In the genomic region with DNA sequence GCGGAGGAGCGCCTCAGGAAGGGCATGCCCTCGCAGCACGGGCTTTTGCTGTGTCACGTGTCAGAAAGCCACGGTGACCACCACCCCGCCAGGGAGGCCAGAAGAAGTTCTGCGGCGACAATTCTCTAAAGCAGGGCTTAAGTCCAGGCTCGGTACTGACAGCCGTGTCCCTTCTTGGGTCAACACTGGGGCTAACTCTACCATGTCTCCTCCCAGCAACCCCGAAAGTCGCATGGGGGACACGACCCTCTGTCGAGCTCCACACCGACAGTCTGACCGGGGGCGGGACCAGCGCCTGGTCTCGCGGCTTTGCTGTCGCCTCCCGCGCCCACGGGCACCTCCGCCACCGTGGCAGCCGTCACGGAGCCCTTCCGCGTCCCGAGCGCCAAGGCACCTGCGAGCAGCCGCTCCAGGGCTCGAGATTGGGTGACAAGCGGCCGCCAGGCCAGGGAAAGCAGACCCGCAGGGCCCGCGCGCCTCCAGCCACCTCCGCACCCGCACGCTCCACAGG, we compare ENCODE assay signal across 1 cellular context.
TF ChIP-seq lines count a peak whose summit lies in the region.

No MANE protein-coding gene starts in this region.

TF ChIP-seq in HepG2, 621 proteins besides CTCF, POLR2A, EP300 and RAD21 (continued from another document and continues in another):
- TF ChIP-seq, protein P1, sequence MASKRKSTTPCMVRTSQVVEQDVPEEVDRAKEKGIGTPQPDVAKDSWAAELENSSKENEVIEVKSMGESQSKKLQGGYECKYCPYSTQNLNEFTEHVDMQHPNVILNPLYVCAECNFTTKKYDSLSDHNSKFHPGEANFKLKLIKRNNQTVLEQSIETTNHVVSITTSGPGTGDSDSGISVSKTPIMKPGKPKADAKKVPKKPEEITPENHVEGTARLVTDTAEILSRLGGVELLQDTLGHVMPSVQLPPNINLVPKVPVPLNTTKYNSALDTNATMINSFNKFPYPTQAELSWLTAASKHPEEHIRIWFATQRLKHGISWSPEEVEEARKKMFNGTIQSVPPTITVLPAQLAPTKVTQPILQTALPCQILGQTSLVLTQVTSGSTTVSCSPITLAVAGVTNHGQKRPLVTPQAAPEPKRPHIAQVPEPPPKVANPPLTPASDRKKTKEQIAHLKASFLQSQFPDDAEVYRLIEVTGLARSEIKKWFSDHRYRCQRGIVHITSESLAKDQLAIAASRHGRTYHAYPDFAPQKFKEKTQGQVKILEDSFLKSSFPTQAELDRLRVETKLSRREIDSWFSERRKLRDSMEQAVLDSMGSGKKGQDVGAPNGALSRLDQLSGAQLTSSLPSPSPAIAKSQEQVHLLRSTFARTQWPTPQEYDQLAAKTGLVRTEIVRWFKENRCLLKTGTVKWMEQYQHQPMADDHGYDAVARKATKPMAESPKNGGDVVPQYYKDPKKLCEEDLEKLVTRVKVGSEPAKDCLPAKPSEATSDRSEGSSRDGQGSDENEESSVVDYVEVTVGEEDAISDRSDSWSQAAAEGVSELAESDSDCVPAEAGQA (IDR thresholded peaks at IDR 0.05; ENCODE audit: low read depth): no peak
- TF ChIP-seq, protein P1 (CRISPR knock-in tag; IDR thresholded peaks at IDR 0.05; ENCODE audit: borderline replicate concordance): no peak
- peak; percentile 97 for TF ChIP-seq NRL (CRISPR knock-in tag; IDR thresholded peaks at IDR 0.05; ENCODE audit: borderline replicate concordance)
- no peak for TF ChIP-seq ZNF549 (CRISPR knock-in tag; IDR thresholded peaks at IDR 0.05)
- TF ChIP-seq ZNF891 (CRISPR knock-in tag; IDR thresholded peaks at IDR 0.05): peak; percentile 96
- no peak; the same call in 1 of the 2 replicates for TF ChIP-seq ZNF605 (CRISPR knock-in tag; IDR thresholded peaks at IDR 0.05)
- no peak for TF ChIP-seq FOXJ3 (CRISPR knock-in tag; IDR thresholded peaks at IDR 0.05; ENCODE audit: borderline replicate concordance)
- TF ChIP-seq, protein P2, sequence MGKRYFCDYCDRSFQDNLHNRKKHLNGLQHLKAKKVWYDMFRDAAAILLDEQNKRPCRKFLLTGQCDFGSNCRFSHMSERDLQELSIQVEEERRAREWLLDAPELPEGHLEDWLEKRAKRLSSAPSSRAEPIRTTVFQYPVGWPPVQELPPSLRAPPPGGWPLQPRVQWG (CRISPR knock-in tag; IDR thresholded peaks at IDR 0.05; ENCODE audit: borderline replicate concordance, low read depth): no peak
- TF ChIP-seq STAT5B (CRISPR knock-in tag; IDR thresholded peaks at IDR 0.05): no peak
- TF ChIP-seq, protein P3, sequence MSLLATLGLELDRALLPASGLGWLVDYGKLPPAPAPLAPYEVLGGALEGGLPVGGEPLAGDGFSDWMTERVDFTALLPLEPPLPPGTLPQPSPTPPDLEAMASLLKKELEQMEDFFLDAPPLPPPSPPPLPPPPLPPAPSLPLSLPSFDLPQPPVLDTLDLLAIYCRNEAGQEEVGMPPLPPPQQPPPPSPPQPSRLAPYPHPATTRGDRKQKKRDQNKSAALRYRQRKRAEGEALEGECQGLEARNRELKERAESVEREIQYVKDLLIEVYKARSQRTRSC (CRISPR knock-in tag; IDR thresholded peaks at IDR 0.05; ENCODE audit: low read depth): peak; percentile 79; the same call in 1 of the 2 replicates
- TF ChIP-seq MEF2D (CRISPR knock-in tag; IDR thresholded peaks at IDR 0.05): peak; percentile 48; the same call in 1 of the 2 replicates
- TF ChIP-seq ETV5 (CRISPR knock-in tag; IDR thresholded peaks at IDR 0.05; ENCODE audit: borderline replicate concordance): no peak; the same call in 1 of the 2 replicates
- no peak for TF ChIP-seq ZNF746 (CRISPR knock-in tag; IDR thresholded peaks at IDR 0.05)
- TF ChIP-seq, protein P4, sequence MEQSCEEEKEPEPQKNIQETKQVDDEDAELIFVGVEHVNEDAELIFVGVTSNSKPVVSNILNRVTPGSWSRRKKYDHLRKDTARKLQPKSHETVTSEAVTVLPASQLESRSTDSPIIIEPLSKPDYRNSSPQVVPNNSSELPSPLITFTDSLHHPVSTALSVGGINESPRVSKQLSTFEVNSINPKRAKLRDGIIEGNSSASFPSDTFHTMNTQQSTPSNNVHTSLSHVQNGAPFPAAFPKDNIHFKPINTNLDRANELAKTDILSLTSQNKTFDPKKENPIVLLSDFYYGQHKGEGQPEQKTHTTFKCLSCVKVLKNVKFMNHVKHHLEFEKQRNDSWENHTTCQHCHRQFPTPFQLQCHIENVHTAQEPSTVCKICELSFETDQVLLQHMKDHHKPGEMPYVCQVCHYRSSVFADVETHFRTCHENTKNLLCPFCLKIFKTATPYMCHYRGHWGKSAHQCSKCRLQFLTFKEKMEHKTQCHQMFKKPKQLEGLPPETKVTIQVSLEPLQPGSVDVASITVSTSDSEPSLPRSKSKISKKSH (CRISPR knock-in tag; IDR thresholded peaks at IDR 0.05; ENCODE audit: borderline replicate concordance): peak; percentile 94
- TF ChIP-seq, protein P5, sequence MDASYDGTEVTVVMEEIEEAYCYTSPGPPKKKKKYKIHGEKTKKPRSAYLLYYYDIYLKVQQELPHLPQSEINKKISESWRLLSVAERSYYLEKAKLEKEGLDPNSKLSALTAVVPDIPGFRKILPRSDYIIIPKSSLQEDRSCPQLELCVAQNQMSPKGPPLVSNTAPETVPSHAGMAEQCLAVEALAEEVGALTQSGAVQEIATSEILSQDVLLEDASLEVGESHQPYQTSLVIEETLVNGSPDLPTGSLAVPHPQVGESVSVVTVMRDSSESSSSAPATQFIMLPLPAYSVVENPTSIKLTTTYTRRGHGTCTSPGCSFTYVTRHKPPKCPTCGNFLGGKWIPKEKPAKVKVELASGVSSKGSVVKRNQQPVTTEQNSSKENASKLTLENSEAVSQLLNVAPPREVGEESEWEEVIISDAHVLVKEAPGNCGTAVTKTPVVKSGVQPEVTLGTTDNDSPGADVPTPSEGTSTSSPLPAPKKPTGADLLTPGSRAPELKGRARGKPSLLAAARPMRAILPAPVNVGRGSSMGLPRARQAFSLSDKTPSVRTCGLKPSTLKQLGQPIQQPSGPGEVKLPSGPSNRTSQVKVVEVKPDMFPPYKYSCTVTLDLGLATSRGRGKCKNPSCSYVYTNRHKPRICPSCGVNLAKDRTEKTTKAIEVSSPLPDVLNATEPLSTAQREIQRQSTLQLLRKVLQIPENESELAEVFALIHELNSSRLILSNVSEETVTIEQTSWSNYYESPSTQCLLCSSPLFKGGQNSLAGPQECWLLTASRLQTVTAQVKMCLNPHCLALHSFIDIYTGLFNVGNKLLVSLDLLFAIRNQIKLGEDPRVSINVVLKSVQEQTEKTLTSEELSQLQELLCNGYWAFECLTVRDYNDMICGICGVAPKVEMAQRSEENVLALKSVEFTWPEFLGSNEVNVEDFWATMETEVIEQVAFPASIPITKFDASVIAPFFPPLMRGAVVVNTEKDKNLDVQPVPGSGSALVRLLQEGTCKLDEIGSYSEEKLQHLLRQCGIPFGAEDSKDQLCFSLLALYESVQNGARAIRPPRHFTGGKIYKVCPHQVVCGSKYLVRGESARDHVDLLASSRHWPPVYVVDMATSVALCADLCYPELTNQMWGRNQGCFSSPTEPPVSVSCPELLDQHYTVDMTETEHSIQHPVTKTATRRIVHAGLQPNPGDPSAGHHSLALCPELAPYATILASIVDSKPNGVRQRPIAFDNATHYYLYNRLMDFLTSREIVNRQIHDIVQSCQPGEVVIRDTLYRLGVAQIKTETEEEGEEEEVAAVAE (CRISPR knock-in tag; IDR thresholded peaks at IDR 0.05; ENCODE audit: borderline replicate concordance): 0 out of 2 replicates have a peak, but pooled peaks have one; percentile 10
- TF ChIP-seq PHF20 (CRISPR knock-in tag; IDR thresholded peaks at IDR 0.05): no peak
- TF ChIP-seq, protein P6, sequence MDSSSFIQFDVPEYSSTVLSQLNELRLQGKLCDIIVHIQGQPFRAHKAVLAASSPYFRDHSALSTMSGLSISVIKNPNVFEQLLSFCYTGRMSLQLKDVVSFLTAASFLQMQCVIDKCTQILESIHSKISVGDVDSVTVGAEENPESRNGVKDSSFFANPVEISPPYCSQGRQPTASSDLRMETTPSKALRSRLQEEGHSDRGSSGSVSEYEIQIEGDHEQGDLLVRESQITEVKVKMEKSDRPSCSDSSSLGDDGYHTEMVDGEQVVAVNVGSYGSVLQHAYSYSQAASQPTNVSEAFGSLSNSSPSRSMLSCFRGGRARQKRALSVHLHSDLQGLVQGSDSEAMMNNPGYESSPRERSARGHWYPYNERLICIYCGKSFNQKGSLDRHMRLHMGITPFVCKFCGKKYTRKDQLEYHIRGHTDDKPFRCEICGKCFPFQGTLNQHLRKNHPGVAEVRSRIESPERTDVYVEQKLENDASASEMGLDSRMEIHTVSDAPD (CRISPR knock-in tag; IDR thresholded peaks at IDR 0.05): peak; percentile 38; the same call in 1 of the 2 replicates
- no peak; the same call in 1 of the 2 replicates for TF ChIP-seq BCL6 (CRISPR knock-in tag; IDR thresholded peaks at IDR 0.05)
- TF ChIP-seq FLYWCH1 (CRISPR knock-in tag; IDR thresholded peaks at IDR 0.05): no peak
- TF ChIP-seq IRX3 (CRISPR knock-in tag; IDR thresholded peaks at IDR 0.05; ENCODE audit: borderline replicate concordance, low read depth): peak; percentile 83; the same call in 1 of the 2 replicates
- peak; percentile 83 for TF ChIP-seq GLI4 (CRISPR knock-in tag; IDR thresholded peaks at IDR 0.05; ENCODE audit: borderline replicate concordance)
- TF ChIP-seq RARG (CRISPR knock-in tag; IDR thresholded peaks at IDR 0.05; ENCODE audit: low read depth): no peak
- TF ChIP-seq, protein P7, sequence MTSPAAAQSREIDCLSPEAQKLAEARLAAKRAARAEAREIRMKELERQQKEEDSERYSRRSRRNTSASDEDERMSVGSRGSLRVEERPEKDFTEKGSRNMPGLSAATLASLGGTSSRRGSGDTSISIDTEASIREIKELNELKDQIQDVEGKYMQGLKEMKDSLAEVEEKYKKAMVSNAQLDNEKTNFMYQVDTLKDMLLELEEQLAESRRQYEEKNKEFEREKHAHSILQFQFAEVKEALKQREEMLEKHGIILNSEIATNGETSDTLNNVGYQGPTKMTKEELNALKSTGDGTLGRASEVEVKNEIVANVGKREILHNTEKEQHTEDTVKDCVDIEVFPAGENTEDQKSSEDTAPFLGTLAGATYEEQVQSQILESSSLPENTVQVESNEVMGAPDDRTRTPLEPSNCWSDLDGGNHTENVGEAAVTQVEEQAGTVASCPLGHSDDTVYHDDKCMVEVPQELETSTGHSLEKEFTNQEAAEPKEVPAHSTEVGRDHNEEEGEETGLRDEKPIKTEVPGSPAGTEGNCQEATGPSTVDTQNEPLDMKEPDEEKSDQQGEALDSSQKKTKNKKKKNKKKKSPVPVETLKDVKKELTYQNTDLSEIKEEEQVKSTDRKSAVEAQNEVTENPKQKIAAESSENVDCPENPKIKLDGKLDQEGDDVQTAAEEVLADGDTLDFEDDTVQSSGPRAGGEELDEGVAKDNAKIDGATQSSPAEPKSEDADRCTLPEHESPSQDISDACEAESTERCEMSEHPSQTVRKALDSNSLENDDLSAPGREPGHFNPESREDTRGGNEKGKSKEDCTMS (CRISPR knock-in tag; conservative IDR thresholded peaks at IDR 0.05): no peak
- TF ChIP-seq ZNF564 (CRISPR knock-in tag; IDR thresholded peaks at IDR 0.05): no peak
- no peak for TF ChIP-seq HMG20A (CRISPR knock-in tag; IDR thresholded peaks at IDR 0.05; ENCODE audit: borderline replicate concordance)
- TF ChIP-seq, protein P8, sequence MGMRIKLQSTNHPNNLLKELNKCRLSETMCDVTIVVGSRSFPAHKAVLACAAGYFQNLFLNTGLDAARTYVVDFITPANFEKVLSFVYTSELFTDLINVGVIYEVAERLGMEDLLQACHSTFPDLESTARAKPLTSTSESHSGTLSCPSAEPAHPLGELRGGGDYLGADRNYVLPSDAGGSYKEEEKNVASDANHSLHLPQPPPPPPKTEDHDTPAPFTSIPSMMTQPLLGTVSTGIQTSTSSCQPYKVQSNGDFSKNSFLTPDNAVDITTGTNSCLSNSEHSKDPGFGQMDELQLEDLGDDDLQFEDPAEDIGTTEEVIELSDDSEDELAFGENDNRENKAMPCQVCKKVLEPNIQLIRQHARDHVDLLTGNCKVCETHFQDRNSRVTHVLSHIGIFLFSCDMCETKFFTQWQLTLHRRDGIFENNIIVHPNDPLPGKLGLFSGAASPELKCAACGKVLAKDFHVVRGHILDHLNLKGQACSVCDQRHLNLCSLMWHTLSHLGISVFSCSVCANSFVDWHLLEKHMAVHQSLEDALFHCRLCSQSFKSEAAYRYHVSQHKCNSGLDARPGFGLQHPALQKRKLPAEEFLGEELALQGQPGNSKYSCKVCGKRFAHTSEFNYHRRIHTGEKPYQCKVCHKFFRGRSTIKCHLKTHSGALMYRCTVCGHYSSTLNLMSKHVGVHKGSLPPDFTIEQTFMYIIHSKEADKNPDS (CRISPR knock-in tag; IDR thresholded peaks at IDR 0.05): no peak
- TF ChIP-seq NFE2 (CRISPR knock-in tag; IDR thresholded peaks at IDR 0.05): peak; percentile 62; the same call in 1 of the 2 replicates
- TF ChIP-seq KLF6 (CRISPR knock-in tag; IDR thresholded peaks at IDR 0.05): no peak
- TF ChIP-seq XBP1 (CRISPR knock-in tag; IDR thresholded peaks at IDR 0.05): no peak; the same call in 1 of the 2 replicates
- TF ChIP-seq MED1 (CRISPR knock-in tag; IDR thresholded peaks at IDR 0.05): no peak; the same call in 1 of the 2 replicates
- TF ChIP-seq, protein P9, sequence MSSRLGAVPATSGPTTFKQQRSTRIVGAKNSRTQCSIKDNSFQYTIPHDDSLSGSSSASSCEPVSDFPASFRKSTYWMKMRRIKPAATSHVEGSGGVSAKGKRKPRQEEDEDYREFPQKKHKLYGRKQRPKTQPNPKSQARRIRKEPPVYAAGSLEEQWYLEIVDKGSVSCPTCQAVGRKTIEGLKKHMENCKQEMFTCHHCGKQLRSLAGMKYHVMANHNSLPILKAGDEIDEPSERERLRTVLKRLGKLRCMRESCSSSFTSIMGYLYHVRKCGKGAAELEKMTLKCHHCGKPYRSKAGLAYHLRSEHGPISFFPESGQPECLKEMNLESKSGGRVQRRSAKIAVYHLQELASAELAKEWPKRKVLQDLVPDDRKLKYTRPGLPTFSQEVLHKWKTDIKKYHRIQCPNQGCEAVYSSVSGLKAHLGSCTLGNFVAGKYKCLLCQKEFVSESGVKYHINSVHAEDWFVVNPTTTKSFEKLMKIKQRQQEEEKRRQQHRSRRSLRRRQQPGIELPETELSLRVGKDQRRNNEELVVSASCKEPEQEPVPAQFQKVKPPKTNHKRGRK (CRISPR knock-in tag; IDR thresholded peaks at IDR 0.05): no peak
